Comparison of ENCODE assay signal across 1 cellular context in genomic region chr12:123633379-123634141, GRCh38.
TF ChIP-seq lines count a peak whose summit lies in the region.

Gene EIF2B1, minus strand, starts transcription at chr12:123633686. Its CDS starts 129 bp downstream, at chr12:123633557.
Gene GTF2H3, plus strand, starts transcription at chr12:123633829. Its CDS starts 31 bp downstream, at chr12:123633860.

TF ChIP-seq in GM12878, 131 proteins besides CTCF, POLR2A, EP300 and RAD21 (continued from another document and continues in another):
- TF ChIP-seq BRCA1 (IDR thresholded peaks at IDR 0.05; ENCODE audit: low read depth, low read length) (0 out of 2 replicates have a peak, but pooled peaks have one; percentile 22), ETV6 (conservative IDR thresholded peaks at IDR 0.05 in 1 of 2, IDR thresholded peaks at IDR 0.05 in 1 of 2; ENCODE audit: borderline replicate concordance in 1 of 2, low read depth in 1 of 2) (peak; percentile 89 to 99), ZNF687 (IDR thresholded peaks at IDR 0.05) (peak; percentile 59; the same call in 1 of the 2 replicates), DPF2 (IDR thresholded peaks at IDR 0.05) (peak; percentile 49; the same call in 1 of the 2 replicates), BHLHE40 (IDR thresholded peaks at IDR 0.05; ENCODE audit: borderline replicate concordance in 1 of 2, low read depth in 2 of 2, low read length in 1 of 2) (peak; percentile 93 to 98), SP1 (IDR thresholded peaks at IDR 0.05; ENCODE audit: low read depth, low read length) (peak; percentile 52), PAX5 (IDR thresholded peaks at IDR 0.05; ENCODE audit: borderline replicate concordance, low read depth, low read length) (peak; percentile 71; the same call in 1 of the 2 replicates), SREBF1 (IDR thresholded peaks at IDR 0.05; ENCODE audit: low read length) (no peak), ZBTB40 (IDR thresholded peaks at IDR 0.05; ENCODE audit: borderline replicate concordance) (peak; percentile 98), HDAC2 (IDR thresholded peaks at IDR 0.05) (no peak), KLF5 (IDR thresholded peaks at IDR 0.05; ENCODE audit: partially characterized antibody) (peak; percentile 88), RELB (IDR thresholded peaks at IDR 0.05; ENCODE audit: low read depth) (peak; percentile 96), PBX3 (IDR thresholded peaks at IDR 0.05; ENCODE audit: insufficient replicate concordance, low read depth, low read length) (peak; percentile 17), ZNF217 (IDR thresholded peaks at IDR 0.05) (no peak), FOXK2 (IDR thresholded peaks at IDR 0.05) (peak; percentile 74; the same call in 1 of the 2 replicates), HDAC6 (IDR thresholded peaks at IDR 0.05; ENCODE audit: unreplicated experiment) (no peak), POU2F2 (IDR thresholded peaks at IDR 0.05; ENCODE audit: borderline replicate concordance, low read depth, low read length) (peak; percentile 82; the same call in 2 of the 3 replicates), ZBTB4 (CRISPR knock-in tag; IDR thresholded peaks at IDR 0.05) (no peak), IRF3 (IDR thresholded peaks at IDR 0.05) (no peak), ZBED1 (IDR thresholded peaks at IDR 0.05; ENCODE audit: borderline replicate concordance) (no peak; the same call in 1 of the 2 replicates), MYC (IDR thresholded peaks at IDR 0.05; ENCODE audit: insufficient read depth, insufficient read length, insufficient replicate concordance, low read length, severe bottlenecking) (peak; percentile 96), NFIC (IDR thresholded peaks at IDR 0.05; ENCODE audit: low read depth, low read length) (no peak), IRF5 (IDR thresholded peaks at IDR 0.05; ENCODE audit: borderline replicate concordance) (no peak), MTA3 (IDR thresholded peaks at IDR 0.05; ENCODE audit: borderline replicate concordance, low read length) (no peak), SKIL (IDR thresholded peaks at IDR 0.05; ENCODE audit: low read depth, poor library complexity, severe bottlenecking) (peak; percentile 13), CBFB (IDR thresholded peaks at IDR 0.05; ENCODE audit: low read depth) (peak; percentile 91), RAD51 (IDR thresholded peaks at IDR 0.05) (no peak), ZBTB33 (IDR thresholded peaks at IDR 0.05) (no peak), PAX8 (IDR thresholded peaks at IDR 0.05) (no peak)
